Comparison of ENCODE assay signal across 8 cellular contexts in the genomic region with DNA sequence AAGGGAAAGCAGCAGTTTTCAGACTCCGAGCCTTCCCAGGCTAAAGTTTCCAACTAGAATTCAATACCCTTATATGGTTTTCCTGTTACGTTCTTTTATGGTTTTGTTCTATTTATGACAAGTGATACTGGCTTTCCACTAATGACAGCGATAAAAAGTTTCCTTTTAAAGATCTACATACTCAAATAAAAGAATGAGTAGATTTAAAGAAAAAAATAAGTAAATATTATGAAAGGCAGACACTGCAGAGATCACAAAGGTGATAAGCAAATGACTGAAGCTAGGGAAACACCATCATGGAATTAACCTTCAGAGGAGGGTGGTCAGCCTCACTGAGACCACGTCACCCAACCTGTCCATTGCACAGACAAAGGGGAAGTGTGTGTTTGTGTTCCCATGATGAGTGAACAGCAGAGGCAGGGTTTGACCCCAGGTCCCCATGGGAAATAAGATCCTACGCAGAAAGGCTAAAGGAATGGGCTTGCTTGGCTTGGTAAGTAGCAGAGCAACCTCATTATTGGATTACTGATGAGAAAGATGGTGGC. TPM values are rescaled to one million over a fixed set of nuclear protein-coding genes. Genes with fewer than 3 reads are reported as not detected.
DNase-seq lines count a peak whose midpoint lies in the region; ATAC-seq and TF ChIP-seq lines count a peak whose summit lies in the region.

No MANE protein-coding gene starts in this region.

- peak overlapping the region; percentile 91 for H3K4me3 Mint-ChIP-seq in activated T-helper 17 cell treated with anti-CD3 and anti-CD28 coated beads, Interleukin-2, amount 50 U/mL, for 72 hours

- H3K27me3 ChIP-seq in lung (ENCODE audit: control insufficient read depth, insufficient read depth) = no peaks in the 10 kb centered on the region
- no peaks in the 10 kb centered on the region for H3K27me3 ChIP-seq in PC-3 (ENCODE audit: low read length)

- no peaks in the 10 kb centered on the region for H3K27me3 Mint-ChIP-seq in activated T-helper 17 cell treated with anti-CD3 and anti-CD28 coated beads, Interleukin-2, amount 50 U/mL, for 72 hours

- no peak overlapping the region for H3K9ac ChIP-seq in PC-3 (ENCODE audit: low read length)

- WGBS in lung, 2 donors = 23 to 32% methylated on average over 5 of the region's 5 CpGs

- no TSS peak for BruUV-seq in PC-3 (replicated peaks; lab: Mats Ljungman, UMichigan)

- peak overlapping the region; percentile 91 for H3K27ac ChIP-seq in lung (ENCODE audit: low read depth in 1 of 2, low read length in 1 of 2)
- no peak overlapping the region for H3K27ac ChIP-seq in PC-3 (ENCODE audit: low read length)

- ATAC-seq in GM18868 (IDR thresholded peaks at IDR 0.05; ENCODE audit: unreplicated experiment) (peak; percentile 41), HG02885 (IDR thresholded peaks at IDR 0.05; ENCODE audit: poor library complexity, unreplicated experiment) (peak; percentile 13), lung (ENCODE audit: insufficient read depth, low FRiP score) (no peak), PC-3 (no peak)
- peak; percentile 16 for ATAC-seq in activated T-helper 17 cell treated with anti-CD3 and anti-CD28 coated beads, Interleukin-2, amount 50 U/mL, for 72 hours (replicated peaks)

- no peaks in the 10 kb centered on the region for H3K79me2 ChIP-seq in PC-3 (ENCODE audit: low read length)

- H3F3A ChIP-seq in PC-3 (ENCODE audit: low read length, unreplicated experiment) = no peaks in the 10 kb centered on the region

- POLR2A ChIA-PET in PC-3 (lab: Charles Lee; ENCODE audit: unreplicated experiment) = no interaction called here

- peaks cover 48% of the 10 kb centered on the region for H3K4me1 Mint-ChIP-seq in activated T-helper 17 cell treated with anti-CD3 and anti-CD28 coated beads, Interleukin-2, amount 50 U/mL, for 72 hours

- H3K9me3 ChIP-seq in lung (ENCODE audit: control insufficient read depth in 2 of 2, insufficient read depth in 1 of 2, low read length in 1 of 2) (peaks cover 0 to 2% of the 10 kb centered on the region in 2 donors), PC-3 (ENCODE audit: low read length) (no peaks in the 10 kb centered on the region)

- H3K4me1 ChIP-seq in lung (ENCODE audit: control insufficient read depth in 2 of 2, insufficient read depth in 2 of 2, low read length in 2 of 2) (peaks cover 32 to 61% of the 10 kb centered on the region in 2 donors), PC-3 (ENCODE audit: insufficient read depth, low read length) (peaks cover 48% of the 10 kb centered on the region)

- H3K27ac Mint-ChIP-seq in activated T-helper 17 cell treated with anti-CD3 and anti-CD28 coated beads, Interleukin-2, amount 50 U/mL, for 72 hours = peak overlapping the region; percentile 94

- CTCF ChIA-PET in PC-3 (lab: Charles Lee) = no interaction called here

- intact Hi-C loops in PC-3 (cut with micrococcal nuclease) = loop anchor here (5.0 kb wide), 2 partner anchors 42 to 72 kb away; no protein-coding TSS in a partner anchor

- H3K9me3 Mint-ChIP-seq in activated T-helper 17 cell treated with anti-CD3 and anti-CD28 coated beads, Interleukin-2, amount 50 U/mL, for 72 hours = no peaks in the 10 kb centered on the region

- H3K4me3 ChIP-seq in lung (no peak overlapping the region), PC-3 (ENCODE audit: low read length) (no peak overlapping the region)

- no peaks in the 10 kb centered on the region for H4K20me1 ChIP-seq in PC-3 (ENCODE audit: low read length)

- peaks cover 96% of the 10 kb centered on the region for H3K36me3 Mint-ChIP-seq in activated T-helper 17 cell treated with anti-CD3 and anti-CD28 coated beads, Interleukin-2, amount 50 U/mL, for 72 hours (ENCODE audit: low read depth)

- H3K9me2 ChIP-seq in PC-3 (replicated peaks; ENCODE audit: low read length) = no peaks in the 10 kb centered on the region

- no peak overlapping the region for H3K4me2 ChIP-seq in PC-3 (ENCODE audit: low read length)

- no peaks in the 10 kb centered on the region for H3K36me3 ChIP-seq in lung (ENCODE audit: control insufficient read depth in 2 of 2, insufficient read depth in 2 of 2, low read length in 2 of 2)
- no peaks in the 10 kb centered on the region for H3K36me3 ChIP-seq in PC-3 (ENCODE audit: low read depth, low read length)

- H2AFZ ChIP-seq in PC-3 (ENCODE audit: low read length) = no peak overlapping the region

- no peak for TF ChIP-seq CTCF in lung (IDR thresholded peaks at IDR 0.05; ENCODE audit: control extremely low read depth, extremely low read depth)
- no peak for TF ChIP-seq CTCF in PC-3 (conservative IDR thresholded peaks at IDR 0.05; ENCODE audit: low read depth, low read length)

- DNase-seq in lung (ENCODE audit: low spot score) (no peak), HuH-7.5 (ENCODE audit: low spot score) (no peak), NAMALWA (ENCODE audit: low spot score) (no peak), PC-3 (no peak), NCI-H1105 (lab: John Stamatoyannopoulos, UW) (no peak)

RNA-seq across cellular contexts. Expression of a gene that starts 4.0 kb away (rescaled TPM):
- 100 to 1,000 TPM in 1 of 2 donors, 10 to 100 TPM in 1; 27.9 to 125 TPM for total RNA-seq in activated T-helper 17 cell treated with anti-CD3 and anti-CD28 coated beads, Interleukin-2, amount 50 U/mL, for 72 hours
- total RNA-seq in lung (100 to 1,000 TPM in 1 of 2 donors, 10 to 100 TPM in 1; 55.2 to 114 TPM), PC-3 (2014; rRNA removed) (13.7 and 14.1 TPM in 2 replicates)
- 100 to 1,000 TPM in 1 of 2 donors, 10 to 100 TPM in 1; 32.3 to 244 TPM for polyA plus RNA-seq in lung

RNA-seq across cellular contexts. Expression of a gene that starts 49.8 kb away (rescaled TPM):
- total RNA-seq in activated T-helper 17 cell treated with anti-CD3 and anti-CD28 coated beads, Interleukin-2, amount 50 U/mL, for 72 hours = 1 to 10 TPM in 1 of 2 donors, under 1 TPM in 1; 0.04 to 1.0 TPM
- total RNA-seq in lung = under 1 TPM; 0.14 to 0.58 TPM
- under 1 TPM; 0.20 to 0.34 TPM for polyA plus RNA-seq in lung
- total RNA-seq in PC-3 (2014; rRNA removed) = not detected in 2 replicates

Comparison
In these comparisons a context has a peak if more than half of its experiments do, and no peak if none do; other contexts are left out.
1. ATAC-seq: peak in GM18868 (single experiment), HG02885 (single experiment) and activated T-helper 17 cell treated with anti-CD3 and anti-CD28 coated beads, Interleukin-2, amount 50 U/mL, for 72 hours (single experiment); none in lung (single experiment) and PC-3 (single experiment).